In genomic region chr1:7770939-7771672, GRCh38 we compare ENCODE assay signal across 1 cellular context.
A peak's percentile ranks its signal among the peaks of the same experiment; 100 is the strongest.
TF ChIP-seq lines count a peak whose summit lies in the region.

Gene VAMP3 (plus strand): TSS chr1:7771296. CDS start chr1:7771384, 88 bp downstream.

TF ChIP-seq in H1, 55 proteins besides CTCF, POLR2A, EP300 and RAD21 (continued from another document):
- TF ChIP-seq ATF3 (IDR thresholded peaks at IDR 0.05; ENCODE audit: insufficient read depth, low read depth, low read length) (peak; percentile 36; the same call in 1 of the 2 replicates), KDM5A (IDR thresholded peaks at IDR 0.05; ENCODE audit: low read length) (peak; percentile 77), MAX (IDR thresholded peaks at IDR 0.05) (peak; percentile 53; the same call in 1 of the 2 replicates), CREB1 (IDR thresholded peaks at IDR 0.05) (peak; percentile 97), EGR1 (IDR thresholded peaks at IDR 0.05; ENCODE audit: borderline replicate concordance, low read depth, low read length) (no peak; the same call in 1 of the 2 replicates), PHF8 (conservative IDR thresholded peaks at IDR 0.05; ENCODE audit: low read depth, low read length) (peak; percentile 83), TAF1 (IDR thresholded peaks at IDR 0.05; ENCODE audit: low read depth, low read length) (peak; percentile 61)
